In the genomic region with DNA sequence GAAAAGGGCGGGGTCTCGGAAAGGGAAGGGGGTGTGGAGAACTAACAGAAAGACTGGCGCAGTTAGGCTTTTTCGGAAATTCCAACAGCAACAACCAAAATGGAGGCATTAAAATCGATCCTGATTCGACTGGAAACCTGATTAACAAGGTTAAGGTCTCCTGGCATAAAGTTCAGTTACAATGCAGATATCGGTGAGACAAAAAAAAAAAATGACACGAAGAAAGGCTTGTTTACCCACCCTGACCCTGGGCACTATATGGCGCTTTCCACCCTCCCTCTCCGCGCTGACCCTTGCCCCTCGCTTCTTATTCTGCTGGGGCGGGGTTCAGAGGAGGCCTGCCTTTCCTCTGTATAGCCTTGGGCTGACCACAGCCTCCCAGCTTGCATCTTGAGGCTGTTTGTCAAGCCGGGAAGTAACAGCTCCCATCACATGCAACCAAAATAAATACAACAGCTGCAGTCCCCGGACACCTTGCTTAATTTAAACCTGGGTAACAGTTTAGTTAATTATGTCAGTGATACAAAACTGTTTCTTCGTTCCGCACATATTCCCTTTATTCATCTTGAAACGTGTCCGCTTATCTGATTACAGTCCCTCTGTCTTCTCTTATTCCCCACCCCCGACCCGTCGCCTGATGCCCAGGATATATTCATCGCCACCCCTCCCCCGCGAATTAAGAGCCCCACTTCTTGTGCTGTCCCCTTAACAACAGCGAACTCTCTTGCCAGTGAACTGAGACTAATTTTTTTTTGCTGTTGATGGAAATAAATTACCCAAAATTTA, we compare ENCODE assay signal across 1 cellular context.
TF ChIP-seq lines count a peak whose summit lies in the region.

No MANE protein-coding gene starts in this region.

TF ChIP-seq in K562, 482 proteins besides CTCF, POLR2A, EP300 and RAD21 (continued from another document and continues in another):
- TF ChIP-seq, protein P1, sequence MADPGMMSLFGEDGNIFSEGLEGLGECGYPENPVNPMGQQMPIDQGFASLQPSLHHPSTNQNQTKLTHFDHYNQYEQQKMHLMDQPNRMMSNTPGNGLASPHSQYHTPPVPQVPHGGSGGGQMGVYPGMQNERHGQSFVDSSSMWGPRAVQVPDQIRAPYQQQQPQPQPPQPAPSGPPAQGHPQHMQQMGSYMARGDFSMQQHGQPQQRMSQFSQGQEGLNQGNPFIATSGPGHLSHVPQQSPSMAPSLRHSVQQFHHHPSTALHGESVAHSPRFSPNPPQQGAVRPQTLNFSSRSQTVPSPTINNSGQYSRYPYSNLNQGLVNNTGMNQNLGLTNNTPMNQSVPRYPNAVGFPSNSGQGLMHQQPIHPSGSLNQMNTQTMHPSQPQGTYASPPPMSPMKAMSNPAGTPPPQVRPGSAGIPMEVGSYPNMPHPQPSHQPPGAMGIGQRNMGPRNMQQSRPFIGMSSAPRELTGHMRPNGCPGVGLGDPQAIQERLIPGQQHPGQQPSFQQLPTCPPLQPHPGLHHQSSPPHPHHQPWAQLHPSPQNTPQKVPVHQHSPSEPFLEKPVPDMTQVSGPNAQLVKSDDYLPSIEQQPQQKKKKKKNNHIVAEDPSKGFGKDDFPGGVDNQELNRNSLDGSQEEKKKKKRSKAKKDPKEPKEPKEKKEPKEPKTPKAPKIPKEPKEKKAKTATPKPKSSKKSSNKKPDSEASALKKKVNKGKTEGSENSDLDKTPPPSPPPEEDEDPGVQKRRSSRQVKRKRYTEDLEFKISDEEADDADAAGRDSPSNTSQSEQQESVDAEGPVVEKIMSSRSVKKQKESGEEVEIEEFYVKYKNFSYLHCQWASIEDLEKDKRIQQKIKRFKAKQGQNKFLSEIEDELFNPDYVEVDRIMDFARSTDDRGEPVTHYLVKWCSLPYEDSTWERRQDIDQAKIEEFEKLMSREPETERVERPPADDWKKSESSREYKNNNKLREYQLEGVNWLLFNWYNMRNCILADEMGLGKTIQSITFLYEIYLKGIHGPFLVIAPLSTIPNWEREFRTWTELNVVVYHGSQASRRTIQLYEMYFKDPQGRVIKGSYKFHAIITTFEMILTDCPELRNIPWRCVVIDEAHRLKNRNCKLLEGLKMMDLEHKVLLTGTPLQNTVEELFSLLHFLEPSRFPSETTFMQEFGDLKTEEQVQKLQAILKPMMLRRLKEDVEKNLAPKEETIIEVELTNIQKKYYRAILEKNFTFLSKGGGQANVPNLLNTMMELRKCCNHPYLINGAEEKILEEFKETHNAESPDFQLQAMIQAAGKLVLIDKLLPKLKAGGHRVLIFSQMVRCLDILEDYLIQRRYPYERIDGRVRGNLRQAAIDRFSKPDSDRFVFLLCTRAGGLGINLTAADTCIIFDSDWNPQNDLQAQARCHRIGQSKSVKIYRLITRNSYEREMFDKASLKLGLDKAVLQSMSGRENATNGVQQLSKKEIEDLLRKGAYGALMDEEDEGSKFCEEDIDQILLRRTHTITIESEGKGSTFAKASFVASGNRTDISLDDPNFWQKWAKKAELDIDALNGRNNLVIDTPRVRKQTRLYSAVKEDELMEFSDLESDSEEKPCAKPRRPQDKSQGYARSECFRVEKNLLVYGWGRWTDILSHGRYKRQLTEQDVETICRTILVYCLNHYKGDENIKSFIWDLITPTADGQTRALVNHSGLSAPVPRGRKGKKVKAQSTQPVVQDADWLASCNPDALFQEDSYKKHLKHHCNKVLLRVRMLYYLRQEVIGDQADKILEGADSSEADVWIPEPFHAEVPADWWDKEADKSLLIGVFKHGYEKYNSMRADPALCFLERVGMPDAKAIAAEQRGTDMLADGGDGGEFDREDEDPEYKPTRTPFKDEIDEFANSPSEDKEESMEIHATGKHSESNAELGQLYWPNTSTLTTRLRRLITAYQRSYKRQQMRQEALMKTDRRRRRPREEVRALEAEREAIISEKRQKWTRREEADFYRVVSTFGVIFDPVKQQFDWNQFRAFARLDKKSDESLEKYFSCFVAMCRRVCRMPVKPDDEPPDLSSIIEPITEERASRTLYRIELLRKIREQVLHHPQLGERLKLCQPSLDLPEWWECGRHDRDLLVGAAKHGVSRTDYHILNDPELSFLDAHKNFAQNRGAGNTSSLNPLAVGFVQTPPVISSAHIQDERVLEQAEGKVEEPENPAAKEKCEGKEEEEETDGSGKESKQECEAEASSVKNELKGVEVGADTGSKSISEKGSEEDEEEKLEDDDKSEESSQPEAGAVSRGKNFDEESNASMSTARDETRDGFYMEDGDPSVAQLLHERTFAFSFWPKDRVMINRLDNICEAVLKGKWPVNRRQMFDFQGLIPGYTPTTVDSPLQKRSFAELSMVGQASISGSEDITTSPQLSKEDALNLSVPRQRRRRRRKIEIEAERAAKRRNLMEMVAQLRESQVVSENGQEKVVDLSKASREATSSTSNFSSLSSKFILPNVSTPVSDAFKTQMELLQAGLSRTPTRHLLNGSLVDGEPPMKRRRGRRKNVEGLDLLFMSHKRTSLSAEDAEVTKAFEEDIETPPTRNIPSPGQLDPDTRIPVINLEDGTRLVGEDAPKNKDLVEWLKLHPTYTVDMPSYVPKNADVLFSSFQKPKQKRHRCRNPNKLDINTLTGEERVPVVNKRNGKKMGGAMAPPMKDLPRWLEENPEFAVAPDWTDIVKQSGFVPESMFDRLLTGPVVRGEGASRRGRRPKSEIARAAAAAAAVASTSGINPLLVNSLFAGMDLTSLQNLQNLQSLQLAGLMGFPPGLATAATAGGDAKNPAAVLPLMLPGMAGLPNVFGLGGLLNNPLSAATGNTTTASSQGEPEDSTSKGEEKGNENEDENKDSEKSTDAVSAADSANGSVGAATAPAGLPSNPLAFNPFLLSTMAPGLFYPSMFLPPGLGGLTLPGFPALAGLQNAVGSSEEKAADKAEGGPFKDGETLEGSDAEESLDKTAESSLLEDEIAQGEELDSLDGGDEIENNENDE (IDR thresholded peaks at IDR 0.05; ENCODE audit: low read depth, low read length): no peak
- TF ChIP-seq POLR2H (tag; IDR thresholded peaks at IDR 0.05; ENCODE audit: low read depth) (peak; percentile 93), CHD4 (IDR thresholded peaks at IDR 0.05; ENCODE audit: insufficient read depth, insufficient replicate concordance, low read depth, low read length, poor library complexity, severe bottlenecking) (no peak), ETV5 (CRISPR knock-in tag; IDR thresholded peaks at IDR 0.05; ENCODE audit: low read depth) (no peak), TCF7L2 (IDR thresholded peaks at IDR 0.05; ENCODE audit: low read depth, low read length) (no peak), TRIM25 (IDR thresholded peaks at IDR 0.05; ENCODE audit: borderline replicate concordance) (no peak), ZNF668 (CRISPR knock-in tag; IDR thresholded peaks at IDR 0.05) (no peak), ZNF512 (tag; IDR thresholded peaks at IDR 0.05) (no peak), NFIX (CRISPR knock-in tag; IDR thresholded peaks at IDR 0.05; ENCODE audit: low read depth) (no peak), HMG20A (CRISPR knock-in tag; conservative IDR thresholded peaks at IDR 0.05) (no peak), CAMTA2 (CRISPR knock-in tag; conservative IDR thresholded peaks at IDR 0.05) (no peak), SMARCB1 (IDR thresholded peaks at IDR 0.05; ENCODE audit: insufficient read length, low read depth) (no peak), MAZ (CRISPR knock-in tag; conservative IDR thresholded peaks at IDR 0.05 in 1 of 2, IDR thresholded peaks at IDR 0.05 in 1 of 2) (no peak), HDGF (IDR thresholded peaks at IDR 0.05) (no peak), TRIM28 (IDR thresholded peaks at IDR 0.05) (no peak), ARID3B (CRISPR knock-in tag; IDR thresholded peaks at IDR 0.05; ENCODE audit: borderline replicate concordance) (no peak), ZEB2 (IDR thresholded peaks at IDR 0.05) (peak; percentile 70; the same call in 1 of the 2 replicates), RBM15 (IDR thresholded peaks at IDR 0.05; ENCODE audit: insufficient read depth, low read length) (no peak), GTF2A2 (tag; IDR thresholded peaks at IDR 0.05) (peak; percentile 68; the same call in 1 of the 2 replicates), ZNF143 (CRISPR knock-in tag; IDR thresholded peaks at IDR 0.05) (no peak), HLTF (IDR thresholded peaks at IDR 0.05) (peak; percentile 55; the same call in 1 of the 2 replicates), SP2 (IDR thresholded peaks at IDR 0.05; ENCODE audit: extremely low read depth, low read depth, low read length, poor library complexity, severe bottlenecking) (no peak), CSDE1 (IDR thresholded peaks at IDR 0.05) (no peak), ZBTB5 (IDR thresholded peaks at IDR 0.05) (no peak), MTF1 (CRISPR knock-in tag; IDR thresholded peaks at IDR 0.05; ENCODE audit: borderline replicate concordance) (no peak), XRCC5 (IDR thresholded peaks at IDR 0.05; ENCODE audit: low read depth, low read length) (no peak), ZNF766 (CRISPR knock-in tag; conservative IDR thresholded peaks at IDR 0.05) (no peak; the same call in 1 of the 2 replicates), SPI1 (IDR thresholded peaks at IDR 0.05; ENCODE audit: borderline replicate concordance, low read depth, low read length) (no peak; the same call in 1 of the 2 replicates), GATA2 (CRISPR knock-in tag; IDR thresholded peaks at IDR 0.05) (0 out of 2 replicates have a peak, but pooled peaks have one; percentile 19), STAT5A (IDR thresholded peaks at IDR 0.05; ENCODE audit: borderline replicate concordance, low read length) (0 out of 2 replicates have a peak, but pooled peaks have one; percentile 43), ZFP36 (IDR thresholded peaks at IDR 0.05; ENCODE audit: low read depth, low read length, partially characterized antibody) (no peak), MTA1 (IDR thresholded peaks at IDR 0.05; ENCODE audit: borderline replicate concordance) (no peak; the same call in 1 of the 2 replicates), MYBL2 (IDR thresholded peaks at IDR 0.05; ENCODE audit: low read depth) (no peak), MYBL2 (CRISPR knock-in tag; IDR thresholded peaks at IDR 0.05; ENCODE audit: borderline replicate concordance) (no peak), HDAC2 (IDR thresholded peaks at IDR 0.05) (0 out of 2 replicates have a peak, but pooled peaks have one; percentile 58), ZKSCAN3 (CRISPR knock-in tag; IDR thresholded peaks at IDR 0.05) (no peak), ZNF785 (CRISPR knock-in tag; IDR thresholded peaks at IDR 0.05) (no peak), ZNF184 (CRISPR knock-in tag; IDR thresholded peaks at IDR 0.05) (no peak)
- TF ChIP-seq, protein P2, sequence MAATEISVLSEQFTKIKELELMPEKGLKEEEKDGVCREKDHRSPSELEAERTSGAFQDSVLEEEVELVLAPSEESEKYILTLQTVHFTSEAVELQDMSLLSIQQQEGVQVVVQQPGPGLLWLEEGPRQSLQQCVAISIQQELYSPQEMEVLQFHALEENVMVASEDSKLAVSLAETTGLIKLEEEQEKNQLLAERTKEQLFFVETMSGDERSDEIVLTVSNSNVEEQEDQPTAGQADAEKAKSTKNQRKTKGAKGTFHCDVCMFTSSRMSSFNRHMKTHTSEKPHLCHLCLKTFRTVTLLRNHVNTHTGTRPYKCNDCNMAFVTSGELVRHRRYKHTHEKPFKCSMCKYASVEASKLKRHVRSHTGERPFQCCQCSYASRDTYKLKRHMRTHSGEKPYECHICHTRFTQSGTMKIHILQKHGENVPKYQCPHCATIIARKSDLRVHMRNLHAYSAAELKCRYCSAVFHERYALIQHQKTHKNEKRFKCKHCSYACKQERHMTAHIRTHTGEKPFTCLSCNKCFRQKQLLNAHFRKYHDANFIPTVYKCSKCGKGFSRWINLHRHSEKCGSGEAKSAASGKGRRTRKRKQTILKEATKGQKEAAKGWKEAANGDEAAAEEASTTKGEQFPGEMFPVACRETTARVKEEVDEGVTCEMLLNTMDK (IDR thresholded peaks at IDR 0.05; ENCODE audit: borderline replicate concordance, insufficient read depth, low read depth, low read length, poor library complexity, severe bottlenecking): no peak
